In genomic region chr5:64831996-64832395, GRCh38 we compare ENCODE assay signal across 16 cellular contexts.
DNase-seq lines count a peak whose midpoint lies in the region; ATAC-seq, FAIRE-seq and TF ChIP-seq lines count a peak whose summit lies in the region.
"Had no signal": no experiment of that assay in that cellular context is flagged by ENCODE, and none has a peak within 500 bp of the region (broad histone marks: within the 10 kb centered on the region; RNA-seq: fewer than 3 reads in every experiment).

No MANE protein-coding gene starts in this region.

- DNase-seq in astrocyte (ENCODE audit: low read depth) (no peak), fibroblast of mammary gland (ENCODE audit: low read depth) (peak; percentile 45), nucleus accumbens (lab: John Stamatoyannopoulos, UW) (no peak), NCI-H1105 (lab: John Stamatoyannopoulos, UW) (no peak)
- no peak for DNase-seq in activated CD8-positive, alpha-beta memory T cell treated with anti-CD3 and anti-CD28 coated beads, Interleukin-2, amount 50 U/mL, for 4 hours
- DNase-seq: AML-193; CD8-positive, alpha-beta memory T cell; IMR-90; KBM-7 had no signal

- H3K9me3 Mint-ChIP-seq in astrocyte (ENCODE audit: unreplicated experiment): no peaks in the 10 kb centered on the region
- H3K9me3 Mint-ChIP-seq: CD8-positive, alpha-beta memory T cell had no signal

- H3K9ac ChIP-seq in astrocyte (ENCODE audit: low read length): no peak overlapping the region
- H3K9ac ChIP-seq: BLaER1 had no signal

- H3K4me1 Mint-ChIP-seq in astrocyte (ENCODE audit: low read depth, unreplicated experiment): peaks cover 6% of the 10 kb centered on the region
- H3K4me1 Mint-ChIP-seq: CD8-positive, alpha-beta memory T cell had no signal

- no peak overlapping the region for H3K27ac ChIP-seq in astrocyte (ENCODE audit: low read depth, low read length)
- H3K27ac ChIP-seq: BLaER1 had no signal

- no peak overlapping the region for H3K4me2 ChIP-seq in astrocyte (ENCODE audit: low read length)
- H3K4me2 ChIP-seq: BLaER1 had no signal

- no peaks in the 10 kb centered on the region for H3K9me3 ChIP-seq in astrocyte (ENCODE audit: insufficient read depth, low read depth, low read length)
- H3K9me3 ChIP-seq: BLaER1 had no signal

- H2AFZ ChIP-seq in astrocyte (ENCODE audit: low read depth, low read length): no peak overlapping the region

- H4K20me1 ChIP-seq in astrocyte (ENCODE audit: insufficient read depth, low read length): no peaks in the 10 kb centered on the region
- H4K20me1 ChIP-seq: BLaER1 had no signal

- peaks cover 6% of the 10 kb centered on the region for H3K36me3 Mint-ChIP-seq in astrocyte (ENCODE audit: low read depth, unreplicated experiment)

- H3K36me3 ChIP-seq in astrocyte (ENCODE audit: insufficient read depth, low read length): no peaks in the 10 kb centered on the region
- H3K36me3 ChIP-seq: BLaER1 had no signal

- H3K27ac Mint-ChIP-seq in astrocyte (ENCODE audit: unreplicated experiment): no peak overlapping the region
- H3K27ac Mint-ChIP-seq: CD8-positive, alpha-beta memory T cell had no signal

- no peaks in the 10 kb centered on the region for H3K27me3 ChIP-seq in astrocyte (ENCODE audit: insufficient read depth, low read length)
- H3K27me3 ChIP-seq: BLaER1 had no signal

- no peak overlapping the region for H3K4me3 Mint-ChIP-seq in astrocyte (ENCODE audit: unreplicated experiment)
- H3K4me3 Mint-ChIP-seq: CD8-positive, alpha-beta memory T cell had no signal

- FAIRE-seq in G401.6 (lab: Jason Lieb, UNC) (peak; percentile 13), astrocyte (lab: Jason Lieb, UNC) (peak; percentile 17), islet of Langerhans (lab: Jason Lieb, UNC) (peak; percentile 33)
- FAIRE-seq: GM12892, GM19239 had no signal

- H3K79me2 ChIP-seq in astrocyte (ENCODE audit: insufficient read depth, low read length): no peaks in the 10 kb centered on the region

- no peak overlapping the region for H3K4me3 ChIP-seq in astrocyte (ENCODE audit: insufficient read depth, low read depth, low read length)
- H3K4me3 ChIP-seq in fibroblast of mammary gland (ENCODE audit: control insufficient read depth, low read depth, low read length): no peak overlapping the region
- H3K4me3 ChIP-seq: BLaER1 had no signal

- no peaks in the 10 kb centered on the region for H3K4me1 ChIP-seq in astrocyte (ENCODE audit: insufficient read depth, low read length)
- H3K4me1 ChIP-seq: BLaER1 had no signal

- TF ChIP-seq CTCF in astrocyte (IDR thresholded peaks at IDR 0.05; ENCODE audit: insufficient read depth, low read depth, low read length) (no peak), fibroblast of mammary gland (conservative IDR thresholded peaks at IDR 0.05; ENCODE audit: control insufficient read depth, insufficient read depth, low read depth, low read length) (no peak)

- no peaks in the 10 kb centered on the region for H3K27me3 Mint-ChIP-seq in astrocyte (ENCODE audit: low read depth, unreplicated experiment)
- H3K27me3 Mint-ChIP-seq: CD8-positive, alpha-beta memory T cell had no signal

- no peak for ATAC-seq in HG03025 (IDR thresholded peaks at IDR 0.05; ENCODE audit: low FRiP score, unreplicated experiment)
- ATAC-seq: HCT116 had no signal
